ENCODE assay signal across 8 cellular contexts in the genomic region with DNA sequence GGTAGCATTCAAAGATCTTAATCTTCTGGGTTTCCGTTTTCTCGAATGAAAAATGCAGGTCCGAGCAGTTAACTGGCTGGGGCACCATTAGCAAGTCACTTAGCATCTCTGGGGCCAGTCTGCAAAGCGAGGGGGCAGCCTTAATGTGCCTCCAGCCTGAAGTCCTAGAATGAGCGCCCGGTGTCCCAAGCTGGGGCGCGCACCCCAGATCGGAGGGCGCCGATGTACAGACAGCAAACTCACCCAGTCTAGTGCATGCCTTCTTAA. TPM values are rescaled to one million over a fixed set of nuclear protein-coding genes. Genes with fewer than 3 reads are reported as not detected.
DNase-seq lines count a peak whose midpoint lies in the region; ATAC-seq and TF ChIP-seq lines count a peak whose summit lies in the region.

PATL2 (minus strand) TSS at position 235 of the 267 bp plus-strand sequence. CDS start 34,833 bp downstream, outside the sequence.

- H3K4me3 ChIP-seq in H7 (ENCODE audit: insufficient read depth, low read depth, low read length) (peak within 1 kb of the TSS; percentile 85), WI38 (ENCODE audit: low read depth, low read length) (peak within 1 kb of the TSS; percentile 97), gastroesophageal sphincter (peak within 1 kb of the TSS; percentile 83 to 84), skeletal muscle satellite cell (ENCODE audit: low read length) (peak within 1 kb of the TSS; percentile 92)

- H3K36me3 ChIP-seq in H7 (replicated peaks; ENCODE audit: control insufficient read depth, insufficient read depth, low read length) (peaks cover 1% of the 10 kb centered on the region; the same call in 1 of the 2 replicates), gastroesophageal sphincter (peaks cover 0 to 12% of the 10 kb centered on the region in 2 donors), skeletal muscle satellite cell (ENCODE audit: insufficient read depth, low read length) (peaks cover 11% of the 10 kb centered on the region)

- no peaks in the 10 kb centered on the region for H3K9me3 ChIP-seq in gastroesophageal sphincter
- no peaks in the 10 kb centered on the region for H3K9me3 ChIP-seq in skeletal muscle satellite cell (replicated peaks; ENCODE audit: low read length)

- peak within 1 kb of the TSS; percentile 97 to 99 (median 98) for H3K27ac ChIP-seq in gastroesophageal sphincter

- no peak for TF ChIP-seq EP300 in gastroesophageal sphincter (IDR thresholded peaks at IDR 0.05)

- H3K27me3 ChIP-seq in H7 (ENCODE audit: control insufficient read depth, insufficient read depth, low read length) (peaks cover 6% of the 10 kb centered on the region), gastroesophageal sphincter (no peaks in the 10 kb centered on the region), skeletal muscle satellite cell (ENCODE audit: control insufficient read depth, insufficient read depth, low read length) (no peaks in the 10 kb centered on the region)

- peak within 1 kb of the TSS; percentile 79 for H3K4me2 ChIP-seq in skeletal muscle satellite cell (ENCODE audit: low read length)

- peaks cover 0 to 41% (median 12%) of the 10 kb centered on the region in 3 donors for H3K4me1 ChIP-seq in gastroesophageal sphincter
- peaks cover 6% of the 10 kb centered on the region for H3K4me1 ChIP-seq in skeletal muscle satellite cell (ENCODE audit: control insufficient read depth, insufficient read depth, low read length)

- DNase-seq in H7 (no peak), NCI-H146 (lab: John Stamatoyannopoulos, UW) (no peak)
- no peak for DNase-seq in activated CD8-positive, alpha-beta memory T cell treated with anti-CD3 and anti-CD28 coated beads for 24 hours
- no peak for DNase-seq in activated CD8-positive, alpha-beta memory T cell treated with anti-CD3 and anti-CD28 coated beads, Interleukin-2, amount 50 U/mL, for 48 hours

- ATAC-seq in gastroesophageal sphincter: no peak
- no peak for ATAC-seq in GM21367 (IDR thresholded peaks at IDR 0.05; ENCODE audit: unreplicated experiment)

- 0% methylated on average over 9 of the region's 11 CpGs; no CpG with 5 or more reads in 1 of the 2 donors for WGBS in gastroesophageal sphincter (ENCODE audit: low coverage in 1 of 2), 2 donors

- TF ChIP-seq CTCF in WI38 (IDR thresholded peaks at IDR 0.05; ENCODE audit: low read depth, low read length) (no peak), gastroesophageal sphincter (IDR thresholded peaks at IDR 0.05) (peak in 1 of 4 experiments; percentile 5)

- peak within 1 kb of the TSS; percentile 97 for H3K9ac ChIP-seq in skeletal muscle satellite cell (ENCODE audit: low read depth, low read length)

- TF ChIP-seq POLR2A in gastroesophageal sphincter (IDR thresholded peaks at IDR 0.05): no peak

RNA-seq across cellular contexts. Expression of gene PATL2, which starts in this region (rescaled TPM):
- total RNA-seq in H7 (2014; rRNA removed; shearing (Covaris generic)): 0.24 and 1.5 TPM in 2 replicates
- total RNA-seq in gastroesophageal sphincter: 1 to 10 TPM in 2 of 4 donors, under 1 TPM in 1, not detected in 1; 0.81 to 1.2 (median 1.1) TPM
- 0.22 and 1.3 TPM in 2 replicates for total RNA-seq in skeletal muscle satellite cell (2012; rRNA removed)
